Comparison of ENCODE assay signal across 23 cellular contexts in genomic region chr10:7015457-7015856, GRCh38.
DNase-seq lines count a peak whose midpoint lies in the region; ATAC-seq, FAIRE-seq and TF ChIP-seq lines count a peak whose summit lies in the region.
"Had no signal": no experiment of that assay in that cellular context is flagged by ENCODE, and none has a peak within 500 bp of the region (broad histone marks: within the 10 kb centered on the region; RNA-seq: fewer than 3 reads in every experiment).

No MANE protein-coding gene starts in this region.

- no peak for TF ChIP-seq POLR2A in K562 (conservative IDR thresholded peaks at IDR 0.05)

- no peaks in the 10 kb centered on the region for H3K27me3 ChIP-seq in K562 (ENCODE audit: control insufficient read depth in 2 of 2, insufficient read depth in 2 of 2, low read length in 2 of 2)

- CTCF ChIA-PET in K562 (lab: Yijun Ruan, JAX; ENCODE audit: low intra/inter-chr PET ratio): no interaction called here

- peaks cover 0 to 8% of the 10 kb centered on the region in 2 experiments; a peak in 4 of 5 replicates for H3K4me1 ChIP-seq in K562 (replicated peaks in 1 of 2; ENCODE audit: control insufficient read depth in 2 of 2, insufficient read depth in 2 of 2, low read length in 2 of 2)
- H3K4me1 ChIP-seq: A549 had no signal

- H3K4me3 Mint-ChIP-seq in stimulated activated naive CD8-positive, alpha-beta T cell treated with anti-CD3 and anti-CD28 coated beads, Interleukin-15, amount 100 ng/mL, for 72 hours: no peak overlapping the region
- H3K4me3 Mint-ChIP-seq: CD4-positive, alpha-beta T cell; HFFc6 had no signal

- peak overlapping the region; percentile 8; the same call in 1 of the 2 replicates for H3K4me2 ChIP-seq in K562 (ENCODE audit: insufficient read depth, low read length)
- H3K4me2 ChIP-seq: A549 had no signal

- peak in 1 of 3 experiments; percentile 7; a peak in 1 of 6 replicates for TF ChIP-seq CTCF in K562 (IDR thresholded peaks at IDR 0.05 in 2 of 3, conservative IDR thresholded peaks at IDR 0.05 in 1 of 3; ENCODE audit: insufficient read depth in 2 of 3, low read depth in 1 of 3, low read length in 3 of 3)

- no peak overlapping the region for H3K9ac ChIP-seq in K562 (ENCODE audit: insufficient read depth in 1 of 2, low read depth in 2 of 2, low read length in 2 of 2)

- H3K4me1 Mint-ChIP-seq in stimulated activated naive CD8-positive, alpha-beta T cell treated with anti-CD3 and anti-CD28 coated beads, Interleukin-15, amount 100 ng/mL, for 72 hours: no peaks in the 10 kb centered on the region

- intact Hi-C loops in K562 (cut with micrococcal nuclease): no loop called here

- no peak overlapping the region for H3K27ac Mint-ChIP-seq in stimulated activated naive CD8-positive, alpha-beta T cell treated with anti-CD3 and anti-CD28 coated beads, Interleukin-15, amount 100 ng/mL, for 72 hours
- H3K27ac Mint-ChIP-seq: CD4-positive, alpha-beta T cell; HFFc6 had no signal

- in situ Hi-C loops in K562 (cut with MboI): no loop called here

- no peaks in the 10 kb centered on the region for H4K20me1 ChIP-seq in K562 (replicated peaks; ENCODE audit: control insufficient read depth, insufficient read depth, low read length)

- 0 out of 4 replicates have a peak, but pooled peaks of 1 of the 2 experiments have one; percentile 5 for TF ChIP-seq RAD21 in K562 (CRISPR knock-in tag; conservative IDR thresholded peaks at IDR 0.05 in 1 of 2, IDR thresholded peaks at IDR 0.05 in 1 of 2)

- H3K9me3 ChIP-seq in K562 (replicated peaks; ENCODE audit: control insufficient read depth, insufficient read depth, low read depth, low read length): 0 out of 2 replicates have a peak, but pooled peaks cover 8% of the 10 kb centered on the region
- H3K9me3 ChIP-seq: A549 had no signal

- BruUV-seq in K562 (replicated peaks; lab: Mats Ljungman, UMichigan): no TSS peak

- 18% methylated on average over 5 of the region's 5 CpGs for WGBS in K562 (ENCODE audit: insufficient coverage, low coverage, missing lambda C conversion rate)

- H3K4me3 ChIP-seq in K562: no peak overlapping the region
- H3K4me3 ChIP-seq: A549, SK-N-MC had no signal

- no peaks in the 10 kb centered on the region for H3K79me2 ChIP-seq in K562 (ENCODE audit: control insufficient read depth, insufficient read depth, low read length)

- no peak for TF ChIP-seq EP300 in K562 (IDR thresholded peaks at IDR 0.05; ENCODE audit: low read length)

- DNase-seq in stimulated activated naive CD8-positive, alpha-beta T cell treated with anti-CD3 and anti-CD28 coated beads, Interleukin-15, Interleukin-2, amounts not matched to agents 100 U/mL and 50 U/mL, for 24 hours: no peak
- no peak for DNase-seq in stimulated activated naive CD8-positive, alpha-beta T cell treated with anti-CD3 and anti-CD28 coated beads, Interleukin-15, amount 100 ng/mL, for 72 hours
- DNase-seq in K562 (ENCODE audit: extremely low read depth in 1 of 4, low spot score in 3 of 4): peak in 2 of 4 experiments; percentile 61 to 66
- peak; percentile 51 for DNase-seq in left kidney (ENCODE audit: low read depth, low spot score)
- no peak for DNase-seq in NCI-H345 (lab: John Stamatoyannopoulos, UW)
- DNase-seq: CD4-positive, alpha-beta T cell; DMS153; GDM1; HFFc6; KG1; NCI-H1048; NCI-H1436; NCI-H1930; NCI-H446; NCI-H69; NK-92 treated with Interleukin-12 subunit alpha and Interleukin-12 subunit beta, amount 100 ng/mL, for 24 hours; SHP77 had no signal

- POLR2A ChIA-PET in K562 (lab: Yijun Ruan, JAX): interaction anchor here (0.5 kb wide), 1 partner anchor 16 kb away, joined by 3 read pairs; no protein-coding TSS in a partner anchor

- H3K36me3 ChIP-seq in K562 (ENCODE audit: control insufficient read depth, insufficient read depth, low read length): no peaks in the 10 kb centered on the region

- H3K27ac ChIP-seq in K562 (ENCODE audit: extremely low read depth, low read depth, low read length): peak overlapping the region; percentile 27; the same call in 1 of the 3 replicates
- H3K27ac ChIP-seq: A549, SK-N-MC had no signal

- no peaks in the 10 kb centered on the region for H3K9me1 ChIP-seq in K562 (ENCODE audit: control insufficient read depth, insufficient read depth, low read length)

- FAIRE-seq in K562 (lab: Jason Lieb, UNC): peak; percentile 64
- FAIRE-seq: A549, HepG2, RCC 7860 had no signal

- ATAC-seq in stimulated activated naive CD8-positive, alpha-beta T cell treated with anti-CD3 and anti-CD28 coated beads, Interleukin-15, Interleukin-2, amounts not matched to agents 100 U/mL and 50 U/mL, for 24 hours: peak; percentile 36
- no peak for ATAC-seq in stimulated activated naive CD8-positive, alpha-beta T cell treated with anti-CD3 and anti-CD28 coated beads, Interleukin-15, amount 100 ng/mL, for 72 hours
- ATAC-seq in K562: peak; percentile 86
- ATAC-seq in GM18909 (IDR thresholded peaks at IDR 0.05; ENCODE audit: poor library complexity, unreplicated experiment): no peak
- ATAC-seq in GM18502 (IDR thresholded peaks at IDR 0.05; ENCODE audit: poor library complexity, unreplicated experiment): no peak
- ATAC-seq: A549, HepG2 had no signal

- peaks cover 8% of the 10 kb centered on the region for H3K27me3 Mint-ChIP-seq in stimulated activated naive CD8-positive, alpha-beta T cell treated with anti-CD3 and anti-CD28 coated beads, Interleukin-15, amount 100 ng/mL, for 72 hours

- peaks cover 11% of the 10 kb centered on the region in 2 donors for H3K9me3 Mint-ChIP-seq in stimulated activated naive CD8-positive, alpha-beta T cell treated with anti-CD3 and anti-CD28 coated beads, Interleukin-15, amount 100 ng/mL, for 72 hours
- H3K9me3 Mint-ChIP-seq: CD4-positive, alpha-beta T cell had no signal

- H2AFZ ChIP-seq in K562 (ENCODE audit: low read depth, low read length): peak overlapping the region; percentile 80

TF ChIP-seq in K562, 482 proteins besides CTCF, POLR2A, EP300 and RAD21 (continues in another document):
- TF ChIP-seq KLF16 (IDR thresholded peaks at IDR 0.05) (no peak), BACH1 (tag; IDR thresholded peaks at IDR 0.05) (peak; percentile 40; the same call in 1 of the 2 replicates), ATF1 (CRISPR knock-in tag; IDR thresholded peaks at IDR 0.05) (no peak), ATF1 (tag; IDR thresholded peaks at IDR 0.05) (peak; percentile 40), ARID1B (IDR thresholded peaks at IDR 0.05) (peak; percentile 68), CSDE1 (IDR thresholded peaks at IDR 0.05) (no peak), PBX2 (CRISPR knock-in tag; IDR thresholded peaks at IDR 0.05; ENCODE audit: low read depth) (peak; percentile 69), PBX2 (tag; conservative IDR thresholded peaks at IDR 0.05; ENCODE audit: low read depth) (peak; percentile 98), ZNF592 (IDR thresholded peaks at IDR 0.05) (0 out of 2 replicates have a peak, but pooled peaks have one; percentile 40), NFYB (IDR thresholded peaks at IDR 0.05; ENCODE audit: extremely low read depth, insufficient read length) (peak; percentile 19), MTA2 (IDR thresholded peaks at IDR 0.05; ENCODE audit: low read depth) (0 out of 2 replicates have a peak, but pooled peaks have one; percentile 9), HNRNPK (IDR thresholded peaks at IDR 0.05; ENCODE audit: low read depth, low read length, poor library complexity, severe bottlenecking) (no peak)

Comparison
In these comparisons a context has a peak if more than half of its experiments do, and no peak if none do; other contexts are left out.
1. ATAC-seq: peak in stimulated activated naive CD8-positive, alpha-beta T cell treated with anti-CD3 and anti-CD28 coated beads, Interleukin-15, Interleukin-2, amounts not matched to agents 100 U/mL and 50 U/mL, for 24 hours (single experiment) and K562 (single experiment); none in stimulated activated naive CD8-positive, alpha-beta T cell treated with anti-CD3 and anti-CD28 coated beads, Interleukin-15, amount 100 ng/mL, for 72 hours (single experiment), GM18909 (single experiment) and GM18502 (single experiment).